26 cellular contexts compared by ENCODE assay signal in genomic region chr5:154042751-154043150, GRCh38. TPM values are rescaled to one million over a fixed set of nuclear protein-coding genes. Genes with fewer than 3 reads are reported as not detected.
A peak's percentile ranks its signal among the peaks of the same experiment; 100 is the strongest.
DNase-seq lines count a peak whose midpoint lies in the region; ATAC-seq and TF ChIP-seq lines count a peak whose summit lies in the region.
"Had no signal": no experiment of that assay in that cellular context is flagged by ENCODE, and none has a peak within 500 bp of the region (broad histone marks: within the 10 kb centered on the region; RNA-seq: fewer than 3 reads in every experiment).

No MANE protein-coding gene starts in this region.

- H3K4me1 Mint-ChIP-seq in MCF 10A (ENCODE audit: insufficient read depth, unreplicated experiment) (peaks cover 44% of the 10 kb centered on the region), T-helper 17 cell (peaks cover 54% of the 10 kb centered on the region)

- H3K27ac Mint-ChIP-seq in MCF 10A (ENCODE audit: low read depth, unreplicated experiment) (peak overlapping the region; percentile 79), T-helper 17 cell (peak overlapping the region; percentile 59)
- H3K27ac Mint-ChIP-seq: activated naive CD8-positive, alpha-beta T cell treated with anti-CD3 and anti-CD28 coated beads for 36 hours; CD4-positive, alpha-beta T cell had no signal

- TF ChIP-seq POLR2A in breast epithelium (IDR thresholded peaks at IDR 0.05) (no peak), esophagus squamous epithelium (IDR thresholded peaks at IDR 0.05) (no peak), gastrocnemius medialis (IDR thresholded peaks at IDR 0.05) (no peak), body of pancreas (IDR thresholded peaks at IDR 0.05) (no peak)

- no peak for ATAC-seq in T-helper 17 cell
- no peak for ATAC-seq in gastrocnemius medialis
- no peak for ATAC-seq in body of pancreas
- ATAC-seq: A549; activated CD4-positive, CD25-positive, alpha-beta regulatory T cell treated with anti-CD3 and anti-CD28 coated beads, Interleukin-2, amount 50 U/mL, for 24 hours had no signal

- no peaks in the 10 kb centered on the region for H3K9me3 Mint-ChIP-seq in MCF 10A (ENCODE audit: unreplicated experiment)
- H3K9me3 Mint-ChIP-seq: activated naive CD8-positive, alpha-beta T cell treated with anti-CD3 and anti-CD28 coated beads for 36 hours; CD4-positive, alpha-beta T cell; neural crest cell had no signal

- WGBS in esophagus squamous epithelium, 2 donors, result 27% methylated on average over 2 of the region's 2 CpGs
- 25 to 47% methylated on average over 2 of the region's 2 CpGs for WGBS in body of pancreas, 2 donors

- no peak overlapping the region for H3K4me3 ChIP-seq in breast epithelium
- H3K4me3 ChIP-seq in esophagus squamous epithelium, result no peak overlapping the region
- no peak overlapping the region for H3K4me3 ChIP-seq in gastrocnemius medialis
- no peak overlapping the region for H3K4me3 ChIP-seq in body of pancreas
- H3K4me3 ChIP-seq: A549, cardiac muscle cell, PC-9, suprapubic skin had no signal

- in situ Hi-C loops in gastrocnemius medialis (cut with MboI; ENCODE audit: low sequenced_read_pairs in 4 of 4), result no loop called here

- H3K27ac ChIP-seq in breast epithelium (peak overlapping the region in 1 of 2 donors; percentile 3), esophagus squamous epithelium (peak overlapping the region in 3 of 4 donors; percentile 33 to 50 (median 34)), gastrocnemius medialis (peak overlapping the region in 3 of 4 donors; percentile 56 to 60 (median 59)), body of pancreas (no peak overlapping the region)
- H3K27ac ChIP-seq: A549, cardiac muscle cell, PC-9, suprapubic skin had no signal

- peaks cover 0 to 4% of the 10 kb centered on the region in 2 donors for H3K4me1 ChIP-seq in breast epithelium
- peaks cover 7 to 65% (median 8%) of the 10 kb centered on the region in 3 donors for H3K4me1 ChIP-seq in esophagus squamous epithelium
- peaks cover 45 to 47% of the 10 kb centered on the region in 2 donors for H3K4me1 ChIP-seq in gastrocnemius medialis
- peaks cover 7% of the 10 kb centered on the region for H3K4me1 ChIP-seq in body of pancreas

- BruUV-seq in MCF 10A (replicated peaks; lab: Mats Ljungman, UMichigan), result no TSS peak

- no peaks in the 10 kb centered on the region for H3K9me3 ChIP-seq in breast epithelium
- no peaks in the 10 kb centered on the region for H3K9me3 ChIP-seq in T-helper 17 cell (ENCODE audit: control insufficient read depth, low read length, poor library complexity, severe bottlenecking)
- no peaks in the 10 kb centered on the region for H3K9me3 ChIP-seq in esophagus squamous epithelium
- no peaks in the 10 kb centered on the region for H3K9me3 ChIP-seq in gastrocnemius medialis
- no peaks in the 10 kb centered on the region for H3K9me3 ChIP-seq in body of pancreas
- H3K9me3 ChIP-seq: A549, suprapubic skin had no signal

- no peaks in the 10 kb centered on the region for H3K27me3 ChIP-seq in breast epithelium
- H3K27me3 ChIP-seq in esophagus squamous epithelium, result no peaks in the 10 kb centered on the region
- H3K27me3 ChIP-seq in gastrocnemius medialis, result no peaks in the 10 kb centered on the region
- no peaks in the 10 kb centered on the region for H3K27me3 ChIP-seq in body of pancreas
- H3K27me3 ChIP-seq: cardiac muscle cell, suprapubic skin had no signal

- CTCF ChIA-PET in MCF 10A (lab: Yijun Ruan, JAX), result interaction anchor here (0.6 to 2.7 kb wide), 9 partner anchors 8 to 1095 kb away, joined by 3 to 7 read pairs (median 3); no protein-coding TSS in a partner anchor

- peaks cover 31% of the 10 kb centered on the region for H3K36me3 Mint-ChIP-seq in MCF 10A (ENCODE audit: insufficient read depth, unreplicated experiment)
- peaks cover 13% of the 10 kb centered on the region for H3K36me3 Mint-ChIP-seq in T-helper 17 cell (ENCODE audit: low read depth)

- H3K4me3 Mint-ChIP-seq in MCF 10A (ENCODE audit: unreplicated experiment) (no peak overlapping the region), T-helper 17 cell (no peak overlapping the region)
- H3K4me3 Mint-ChIP-seq: activated naive CD8-positive, alpha-beta T cell treated with anti-CD3 and anti-CD28 coated beads for 36 hours; CD4-positive, alpha-beta T cell had no signal

- POLR2A ChIA-PET in MCF 10A (lab: Yijun Ruan, JAX), result interaction anchor here (1.1 kb wide), 1 partner anchor 15 kb away, joined by 3 read pairs; no protein-coding TSS in a partner anchor

- intact Hi-C loops in MCF 10A (cut with micrococcal nuclease) (no loop called here), breast epithelium (cut with DNase I; ENCODE audit: low total_unique reads) (no loop called here), esophagus squamous epithelium (cut with DNase I) (no loop called here), gastrocnemius medialis (cut with DNase I; ENCODE audit: low total_unique reads) (loop anchor here (5.0 kb wide), 1 partner anchor 405 kb away; the partner anchor contains the start of gene SAP30L), body of pancreas (cut with DNase I) (no loop called here)

- DNase-seq in MCF 10A (ENCODE audit: unreplicated experiment) (no peak), breast epithelium (ENCODE audit: low spot score in 2 of 2) (no peak), T-helper 17 cell (no peak), esophagus squamous epithelium (lab: John Stamatoyannopoulos, UW) (no peak), gastrocnemius medialis (no peak), body of pancreas (no peak), iPS-NIHi7 (ENCODE audit: extremely low spot score) (no peak)
- no peak for DNase-seq in stimulated activated CD8-positive, alpha-beta memory T cell treated with anti-CD3 and anti-CD28 coated beads, Interleukin-4, amount 100 ng/mL, for 48 hours
- DNase-seq: activated CD8-positive, alpha-beta memory T cell treated with anti-CD3 and anti-CD28 coated beads for 24 hours; activated naive CD8-positive, alpha-beta T cell treated with anti-CD3 and anti-CD28 coated beads for 36 hours; CD4-positive, alpha-beta T cell; DMS53; effector CD8-positive, alpha-beta T cell; H7; hypothalamus; kidney glomerular epithelial cell; NCI-H187 treated with DMSO at 0.1 percent for 48 hours; NCI-H2227 treated with DMSO at 0.1 percent for 48 hours; NCI-H774; PC-9; stimulated activated CD4-positive, alpha-beta T cell treated with anti-CD3 and anti-CD28 coated beads, Interleukin-12 subunit alpha, Interleukin-12 subunit beta, amount 100 ng/mL, for 4 hours had no signal

- H3K36me3 ChIP-seq in breast epithelium (no peaks in the 10 kb centered on the region), esophagus squamous epithelium (peaks cover 0 to 7% (median 0%) of the 10 kb centered on the region in 3 donors), gastrocnemius medialis (peaks cover 0 to 10% of the 10 kb centered on the region in 2 donors), body of pancreas (replicated peaks in 1 of 2; ENCODE audit: insufficient read depth in 1 of 2, low read depth in 2 of 2) (no peaks in the 10 kb centered on the region)
- H3K36me3 ChIP-seq: cardiac muscle cell, suprapubic skin had no signal

- H3K27me3 Mint-ChIP-seq in MCF 10A (ENCODE audit: insufficient read depth, unreplicated experiment) (no peaks in the 10 kb centered on the region), T-helper 17 cell (no peaks in the 10 kb centered on the region)
- H3K27me3 Mint-ChIP-seq: activated naive CD8-positive, alpha-beta T cell treated with anti-CD3 and anti-CD28 coated beads for 36 hours; CD4-positive, alpha-beta T cell had no signal

- no peak for TF ChIP-seq CTCF in MCF 10A (IDR thresholded peaks at IDR 0.05; ENCODE audit: unreplicated experiment)
- TF ChIP-seq CTCF in breast epithelium (IDR thresholded peaks at IDR 0.05), result no peak
- no peak for TF ChIP-seq CTCF in esophagus squamous epithelium (IDR thresholded peaks at IDR 0.05)
- TF ChIP-seq CTCF in gastrocnemius medialis (IDR thresholded peaks at IDR 0.05 in 4 of 5, conservative IDR thresholded peaks at IDR 0.05 in 1 of 5), result no peak
- no peak for TF ChIP-seq CTCF in body of pancreas (IDR thresholded peaks at IDR 0.05)

RNA-seq across cellular contexts. Expression of gene MFAP3, which starts 4.0 kb away (rescaled TPM):
- 48.8 and 56.0 TPM in 2 replicates for total RNA-seq in MCF 10A (2022)
- total RNA-seq in breast epithelium, result 10 to 100 TPM; 39.3 to 47.9 (median 43.0) TPM
- 10 to 100 TPM; 18.0 to 19.3 TPM for total RNA-seq in T-helper 17 cell
- 10 to 100 TPM; 29.0 to 58.1 (median 45.5) TPM for total RNA-seq in esophagus squamous epithelium
- 10 to 100 TPM; 25.4 to 80.5 (median 28.7) TPM for total RNA-seq in gastrocnemius medialis
- total RNA-seq in body of pancreas, result 10 to 100 TPM; 14.3 to 23.4 TPM

RNA-seq across cellular contexts. Expression of gene FAM114A2, which starts 4.0 kb away (rescaled TPM):
- total RNA-seq in MCF 10A (2022) (48.8 and 76.3 TPM in 2 replicates), breast epithelium (10 to 100 TPM; 21.6 to 32.1 (median 22.0) TPM), T-helper 17 cell (10 to 100 TPM; 21.9 to 25.8 TPM), esophagus squamous epithelium (10 to 100 TPM in 3 of 4 donors, 1 to 10 TPM in 1; 6.2 to 22.1 (median 19.5) TPM), gastrocnemius medialis (10 to 100 TPM; 12.2 to 19.0 (median 18.3) TPM), body of pancreas (10 to 100 TPM in 1 of 2 donors, 1 to 10 TPM in 1; 8.9 to 31.1 TPM)

Comparison
In these comparisons a context has a peak if more than half of its experiments do, and no peak if none do; other contexts are left out.
1. H3K27ac ChIP-seq: peak in esophagus squamous epithelium (3 of 4) and gastrocnemius medialis (3 of 4); none in body of pancreas (0 of 4).